ENCODE assay signal across 25 cellular contexts in genomic region chr2:151953467-151953866, GRCh38.
A peak's percentile ranks its signal among the peaks of the same experiment; 100 is the strongest.
DNase-seq lines count a peak whose midpoint lies in the region; ATAC-seq, FAIRE-seq and TF ChIP-seq lines count a peak whose summit lies in the region.
"Had no signal": no experiment of that assay in that cellular context is flagged by ENCODE, and none has a peak within 500 bp of the region (broad histone marks: within the 10 kb centered on the region; RNA-seq: fewer than 3 reads in every experiment).

No MANE protein-coding gene starts in this region.

- H3K27ac ChIP-seq in HepG2 (ENCODE audit: extremely low read length, insufficient read depth, low read length), result no peak overlapping the region
- no peak overlapping the region for H3K27ac ChIP-seq in right lobe of liver
- H3K27ac ChIP-seq: BLaER1 treated with 17β-estradiol and CSF1 and Interleukin-3, amounts not matched to agents 10 nM and 100 nM; HL-60; KMS-11 had no signal

- H3K4me1 ChIP-seq in HepG2 (ENCODE audit: insufficient read depth, low read length) (peaks cover 11% of the 10 kb centered on the region), right lobe of liver (no peaks in the 10 kb centered on the region)

- H4K20me1 ChIP-seq in HepG2 (ENCODE audit: insufficient read depth, low read length), result no peaks in the 10 kb centered on the region
- H4K20me1 ChIP-seq: BLaER1 treated with 17β-estradiol and CSF1 and Interleukin-3, amounts not matched to agents 10 nM and 100 nM had no signal

- no peak for TF ChIP-seq POLR2A in HepG2 (IDR thresholded peaks at IDR 0.05; ENCODE audit: insufficient read depth in 1 of 2, low read depth in 2 of 2, low read length in 2 of 2)
- TF ChIP-seq POLR2A in right lobe of liver (IDR thresholded peaks at IDR 0.05), result no peak

- TF ChIP-seq CTCF in HepG2 (CRISPR knock-in tag; IDR thresholded peaks at IDR 0.05) (peak; percentile 29; the same call in 1 of the 2 replicates), right lobe of liver (IDR thresholded peaks at IDR 0.05) (no peak), epithelial cell of proximal tubule (conservative IDR thresholded peaks at IDR 0.05; ENCODE audit: low read depth, low read length) (peak; percentile 36)

- in situ Hi-C loops in HepG2 (cut with HindIII; ENCODE audit: extremely low pct_ligation_motif_present, low pct_unique_long_range_greater_than_20kb), result no loop called here

- no peak for TF ChIP-seq EP300 in HepG2 (IDR thresholded peaks at IDR 0.05; ENCODE audit: low read depth in 2 of 2, low read length in 2 of 2)
- TF ChIP-seq EP300 in HepG2 (CRISPR knock-in tag; IDR thresholded peaks at IDR 0.05; ENCODE audit: borderline replicate concordance), result no peak

- H3K79me2 ChIP-seq in HepG2 (ENCODE audit: insufficient read depth, low read length), result no peaks in the 10 kb centered on the region

- intact Hi-C loops in HepG2 (cut with micrococcal nuclease; ENCODE audit: unreplicated experiment), result no loop called here
- intact Hi-C loops in right lobe of liver (cut with DNase I), result no loop called here

- H3K36me3 ChIP-seq in HepG2 (replicated peaks in 1 of 2; ENCODE audit: control insufficient read depth in 1 of 2, insufficient read depth in 2 of 2, low read length in 2 of 2) (peaks cover 0 to 1% of the 10 kb centered on the region in 2 experiments; a peak in 1 of 5 replicates), right lobe of liver (no peaks in the 10 kb centered on the region)
- H3K36me3 ChIP-seq: BLaER1 treated with 17β-estradiol and CSF1 and Interleukin-3, amounts not matched to agents 10 nM and 100 nM had no signal

- CTCF ChIA-PET in HepG2 (lab: Yijun Ruan, JAX; ENCODE audit: low intra/inter-chr PET ratio, low total read pairs) (no interaction called here), HEK293T (lab: Yijun Ruan, JAX) (no interaction called here)

- 0 out of 2 replicates have a peak, but pooled peaks have one; percentile 20 for TF ChIP-seq RAD21 in HepG2 (CRISPR knock-in tag; IDR thresholded peaks at IDR 0.05)

- DNase-seq in HepG2 (ENCODE audit: low spot score) (no peak), right lobe of liver (no peak), cerebellar cortex (ENCODE audit: low spot score) (peak; percentile 34), epithelial cell of proximal tubule (ENCODE audit: low read depth) (no peak), HEK293T (ENCODE audit: extremely low spot score) (no peak), glomerular visceral epithelial cell (ENCODE audit: extremely low spot score) (no peak), HuH-7.5 (ENCODE audit: low spot score) (no peak), DMS 273 (lab: John Stamatoyannopoulos, UW; ENCODE audit: unreplicated experiment) (no peak)
- DNase-seq: 8988T; Calu3; CD8-positive, alpha-beta memory T cell; H9; NCI-H1105; NCI-H146; NCI-H2029; NCI-H226; NCI-H510A treated with DMSO at 0.1 percent for 48 hours; NCI-H748 treated with DMSO at 0.1 percent for 48 hours had no signal

- no peak for FAIRE-seq in HepG2 (lab: Jason Lieb, UNC)
- FAIRE-seq: G401.6, GM19239 had no signal

- H3K9me3 ChIP-seq in HepG2 (ENCODE audit: low read length), result no peaks in the 10 kb centered on the region
- no peaks in the 10 kb centered on the region for H3K9me3 ChIP-seq in right lobe of liver

- H3K27me3 ChIP-seq in HepG2 (ENCODE audit: control insufficient read depth in 1 of 2, insufficient read depth in 2 of 2, low read length in 2 of 2), result no peaks in the 10 kb centered on the region
- no peaks in the 10 kb centered on the region for H3K27me3 ChIP-seq in right lobe of liver
- H3K27me3 ChIP-seq: BLaER1 treated with 17β-estradiol and CSF1 and Interleukin-3, amounts not matched to agents 10 nM and 100 nM had no signal

- H3K4me2 ChIP-seq in HepG2 (ENCODE audit: low read depth, low read length), result no peak overlapping the region
- H3K4me2 ChIP-seq: BLaER1 treated with 17β-estradiol and CSF1 and Interleukin-3, amounts not matched to agents 10 nM and 100 nM; KMS-11 had no signal

- no peak overlapping the region for H3K4me3 ChIP-seq in HepG2 (replicated peaks in 1 of 3; ENCODE audit: insufficient read depth in 1 of 3, low read depth in 2 of 3, low read length in 3 of 3)
- no peak overlapping the region for H3K4me3 ChIP-seq in right lobe of liver
- H3K4me3 ChIP-seq in epithelial cell of proximal tubule (ENCODE audit: low read depth, low read length), result no peak overlapping the region
- H3K4me3 ChIP-seq: BLaER1 treated with 17β-estradiol and CSF1 and Interleukin-3, amounts not matched to agents 10 nM and 100 nM had no signal

- WGBS in HepG2 (ENCODE audit: low lambda C conversion rate), result 75% methylated on average over 2 of the region's 2 CpGs
- 29% methylated on average over 2 of the region's 2 CpGs for whole genome bisulfite sequencing in right lobe of liver (ENCODE audit: insufficient coverage, low coverage, low lambda C conversion rate, missing lambda C conversion rate)

- no peak overlapping the region for H3K9ac ChIP-seq in HepG2 (ENCODE audit: insufficient read depth, low read depth, low read length)
- H3K9ac ChIP-seq: BLaER1 treated with 17β-estradiol and CSF1 and Interleukin-3, amounts not matched to agents 10 nM and 100 nM; KMS-11 had no signal

- POLR2A ChIA-PET in HepG2 (lab: Yijun Ruan, JAX), result no interaction called here
- POLR2A ChIA-PET in HEK293T (lab: Yijun Ruan, JAX), result no interaction called here

- ATAC-seq in HepG2, result peak; percentile 79
- no peak for ATAC-seq in right lobe of liver
- ATAC-seq: Panc1, SK-N-SH treated with all-trans-retinoic acid at 6 μM for 48 hours had no signal

- BruUV-seq in HepG2 (replicated peaks; lab: Mats Ljungman, UMichigan), result no TSS peak

- no peak overlapping the region for H2AFZ ChIP-seq in HepG2 (ENCODE audit: low read length)

TF ChIP-seq in HepG2, 621 proteins besides CTCF, POLR2A, EP300 and RAD21 (continues in another document):
- no peak for TF ChIP-seq GPBP1L1 (CRISPR knock-in tag; IDR thresholded peaks at IDR 0.05)
- no peak for TF ChIP-seq SMARCC2 (IDR thresholded peaks at IDR 0.05)
- no peak for TF ChIP-seq ZBTB43 (CRISPR knock-in tag; conservative IDR thresholded peaks at IDR 0.05)
- no peak for TF ChIP-seq SP2 (CRISPR knock-in tag; IDR thresholded peaks at IDR 0.05)
- peak; percentile 49; the same call in 1 of the 2 replicates for TF ChIP-seq SMC3 (IDR thresholded peaks at IDR 0.05; ENCODE audit: low read length)
- peak; percentile 25 for TF ChIP-seq STAG1 (CRISPR knock-in tag; IDR thresholded peaks at IDR 0.05)
- TF ChIP-seq ZBTB21 (CRISPR knock-in tag; IDR thresholded peaks at IDR 0.05), result no peak
- TF ChIP-seq CHCHD3 (CRISPR knock-in tag; IDR thresholded peaks at IDR 0.05), result no peak

TF ChIP-seq in HEK293T, 16 proteins besides CTCF, POLR2A, EP300 and RAD21:
- TF ChIP-seq FOXK2 (IDR thresholded peaks at IDR 0.05), result no peak
- TF ChIP-seq PKNOX1 (IDR thresholded peaks at IDR 0.05), result no peak
- no peak for TF ChIP-seq ZNF384 (IDR thresholded peaks at IDR 0.05)
- TF ChIP-seq ELF4 (IDR thresholded peaks at IDR 0.05), result no peak
- TF ChIP-seq NFRKB (IDR thresholded peaks at IDR 0.05), result no peak
- TF ChIP-seq CTBP1 (IDR thresholded peaks at IDR 0.05; ENCODE audit: borderline replicate concordance), result no peak
- no peak for TF ChIP-seq HDGF (IDR thresholded peaks at IDR 0.05; ENCODE audit: borderline replicate concordance)
- no peak for TF ChIP-seq BHLHE40 (IDR thresholded peaks at IDR 0.05; ENCODE audit: borderline replicate concordance)
- TF ChIP-seq SP1 (IDR thresholded peaks at IDR 0.05), result no peak
- TF ChIP-seq FOXA1 (IDR thresholded peaks at IDR 0.05), result no peak
- TF ChIP-seq LEF1 (IDR thresholded peaks at IDR 0.05; ENCODE audit: borderline replicate concordance), result no peak
- no peak for TF ChIP-seq SUZ12 (IDR thresholded peaks at IDR 0.05)
- TF ChIP-seq ARNT (IDR thresholded peaks at IDR 0.05), result no peak
- TF ChIP-seq TARDBP (IDR thresholded peaks at IDR 0.05), result no peak
- no peak for TF ChIP-seq FOXM1 (IDR thresholded peaks at IDR 0.05; ENCODE audit: borderline replicate concordance)

Comparison
In these comparisons a context has a peak if more than half of its experiments do, and no peak if none do; other contexts are left out.
1. CTCF ChIP-seq: peak in HepG2 (single experiment) and epithelial cell of proximal tubule (single experiment); none in right lobe of liver (0 of 4).